Comparison of ENCODE assay signal across 21 cellular contexts in genomic region chr18:47978141-47978540, GRCh38.
"Had no signal": no experiment of that assay in that cellular context is flagged by ENCODE, and none has a peak within 500 bp of the region (broad histone marks: within the 10 kb centered on the region; RNA-seq: fewer than 3 reads in every experiment).

No MANE protein-coding gene starts in this region.

- H3K4me3 ChIP-seq: coronary artery, heart left ventricle, lung, psoas muscle, sigmoid colon, skin epidermis, suprapubic skin, thyroid gland had no signal

- H3K4me1 ChIP-seq: heart left ventricle, parathyroid adenoma, psoas muscle, sigmoid colon, suprapubic skin, thyroid gland had no signal

- H3K9me3 ChIP-seq: heart left ventricle, psoas muscle, sigmoid colon, suprapubic skin, thyroid gland had no signal

- H3K79me2 ChIP-seq: parathyroid adenoma had no signal

- DNase-seq: effector CD4-positive, alpha-beta T cell; foreskin melanocyte; heart left ventricle; hippocampal formation; left colon; left ventricle myocardium superior; mesenchymal stem cell; midbrain; psoas muscle; retina; sigmoid colon; stimulated activated CD4-positive, alpha-beta T cell treated with anti-CD3 and anti-CD28 coated beads, Interleukin-2, amount 100 ng/mL, for 24 hours; stimulated activated CD4-positive, alpha-beta T cell treated with anti-CD3 and anti-CD28 coated beads, Interleukin-4, amount 100 ng/mL, for 4 hours; stimulated activated naive CD4-positive, alpha-beta T cell; thyroid gland had no signal

- H3K9ac ChIP-seq: parathyroid adenoma had no signal

- H3K36me3 ChIP-seq: heart left ventricle, sigmoid colon, suprapubic skin, thyroid gland had no signal

- H3K27ac ChIP-seq: coronary artery, heart left ventricle, parathyroid adenoma, psoas muscle, sigmoid colon, skin epidermis, suprapubic skin, thyroid gland had no signal

- H3K27me3 ChIP-seq: sigmoid colon, thyroid gland had no signal

- ATAC-seq: heart left ventricle; left colon; left ventricle myocardium superior; natural killer cell treated with Interleukin-12 subunit alpha and Interleukin-12 subunit beta and Interleukin-15 and Interleukin-18, amount 100 ng/mL, for 72 hours; psoas muscle had no signal

- H2AFZ ChIP-seq: parathyroid adenoma had no signal
